7 cellular contexts compared by ENCODE assay signal in the genomic region with DNA sequence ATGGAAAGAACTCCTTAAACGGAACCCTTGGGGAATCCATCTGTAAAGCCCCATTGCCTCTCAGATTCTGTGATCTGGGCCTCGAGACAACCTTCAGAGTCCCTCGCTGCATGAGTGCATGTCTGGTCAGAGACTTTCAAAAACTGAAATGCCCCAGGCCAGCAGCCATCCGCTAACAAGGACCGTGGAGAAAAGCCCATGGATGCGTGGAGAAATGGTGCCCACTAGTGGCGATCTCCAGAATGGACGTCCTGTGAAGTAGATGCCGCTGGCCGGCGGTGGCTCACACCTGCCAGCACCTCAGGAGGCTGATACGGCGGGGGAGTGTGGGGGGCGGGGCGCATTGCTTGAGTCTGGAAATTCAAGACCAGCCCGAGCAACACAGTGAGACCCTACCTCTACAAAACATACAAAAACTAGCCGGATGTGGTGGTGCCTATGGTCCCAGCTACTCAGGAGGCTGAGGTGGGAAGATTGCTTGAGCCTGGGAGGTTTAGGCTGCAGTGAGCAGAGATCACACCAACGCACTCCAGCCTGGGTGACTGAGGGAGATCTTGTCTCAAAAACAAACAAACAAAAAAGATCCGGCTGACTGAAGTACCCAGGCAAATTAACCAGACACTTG. TPM values are rescaled to one million over a fixed set of nuclear protein-coding genes. Genes with fewer than 3 reads are reported as not detected.
DNase-seq lines count a peak whose midpoint lies in the region; ATAC-seq, FAIRE-seq and TF ChIP-seq lines count a peak whose summit lies in the region.

No MANE protein-coding gene starts in this region.

- BruUV-seq in GM12878 (replicated peaks; lab: Mats Ljungman, UMichigan) = no TSS peak

- H3K9ac ChIP-seq in GM12878 (ENCODE audit: control insufficient read depth, insufficient read depth, low read length) = no peak overlapping the region

- CTCF ChIA-PET in GM12878 (lab: Yijun Ruan, JAX) = interaction anchor here (0.8 to 2.0 kb wide), 6 partner anchors 9 to 502 kb away, joined by 3 to 5 read pairs (median 4); no protein-coding TSS in a partner anchor

- in situ Hi-C loops in GM12878 (cut with MboI) = no loop called here

- ATAC-seq in HG02852 (IDR thresholded peaks at IDR 0.05; ENCODE audit: unreplicated experiment) (peak; percentile 86), GM12878 (peak; percentile 98)

- RAD21 ChIA-PET in GM12878 (lab: Charles Lee; ENCODE audit: unreplicated experiment) = interaction anchor here (1.0 to 1.2 kb wide), 2 partner anchors 78 to 82 kb away, joined by 3 read pairs; no protein-coding TSS in a partner anchor

- intact Hi-C loops in GM12878 (cut with micrococcal nuclease; ENCODE audit: unreplicated experiment) = loop anchor here (1.0 to 5.0 kb wide), 4 partner anchors 84 to 410 kb away; no protein-coding TSS in a partner anchor

- no peaks in the 10 kb centered on the region for H3K9me3 ChIP-seq in GM12878 (replicated peaks; ENCODE audit: control insufficient read depth, insufficient read depth, low read length)
- H3K9me3 ChIP-seq in iPS DF 6.9 (ENCODE audit: control insufficient read depth, insufficient read depth, low read length) = no peaks in the 10 kb centered on the region

- DNase-seq in GM12891 (ENCODE audit: insufficient read length, low spot score) (peak; percentile 73), NCI-H2029 treated with DMSO at 0.1 percent for 48 hours (lab: John Stamatoyannopoulos, UW) (peak; percentile 11), UCSD-AML1 (lab: John Stamatoyannopoulos, UW; ENCODE audit: unreplicated experiment) (peak; percentile 82), GM12878 (ENCODE audit: low read depth, low spot score) (peak; percentile 50), iPS DF 6.9 (ENCODE audit: low read depth, low spot score) (peak; percentile 95)
- DNase-seq in stimulated activated CD4-positive, alpha-beta T cell treated with anti-CD3 and anti-CD28 coated beads, Interleukin-12 subunit alpha, Interleukin-12 subunit beta, amount 100 ng/mL, for 24 hours (ENCODE audit: low read depth in 2 of 2) = peak; percentile 73 to 85

- WGBS in GM12878 (ENCODE audit: insufficient coverage, insufficient replicate concordance, low lambda C conversion rate, missing lambda C conversion rate) = under 1% methylated on average over 19 of the region's 19 CpGs
- no CpG with 5 or more reads among the region's 19 CpGs for WGBS in iPS DF 6.9 (ENCODE audit: insufficient coverage, insufficient read length)

- POLR2A ChIA-PET in GM12878 (lab: Charles Lee) = no interaction called here

- SMC1A ChIA-PET in GM12878 (lab: Charles Lee; ENCODE audit: uncharacterized antibody, unreplicated experiment) = interaction anchor here (0.6 to 1.3 kb wide), 4 partner anchors 13 to 159 kb away, joined by 3 to 4 read pairs (median 3); no protein-coding TSS in a partner anchor

- no peaks in the 10 kb centered on the region for H4K20me1 ChIP-seq in GM12878 (ENCODE audit: control insufficient read depth, insufficient read depth)

- H3K79me2 ChIP-seq in GM12878 (ENCODE audit: control insufficient read depth, insufficient read depth, low read length) = no peaks in the 10 kb centered on the region

- H3K4me1 ChIP-seq in GM12878 (ENCODE audit: control insufficient read depth, insufficient read depth, low read length) (peaks cover 13% of the 10 kb centered on the region), iPS DF 6.9 (ENCODE audit: control insufficient read depth, insufficient read depth, low read length) (peaks cover 9% of the 10 kb centered on the region)

- H3K36me3 ChIP-seq in GM12878 (ENCODE audit: control insufficient read depth in 2 of 2, insufficient read depth in 2 of 2, low read length in 1 of 2) = no peaks in the 10 kb centered on the region
- no peaks in the 10 kb centered on the region for H3K36me3 ChIP-seq in iPS DF 6.9 (ENCODE audit: control insufficient read depth, insufficient read depth, low read length)

- no peak overlapping the region for H3K27ac ChIP-seq in GM12878 (ENCODE audit: control insufficient read depth, insufficient read depth)
- no peak overlapping the region for H3K27ac ChIP-seq in iPS DF 6.9 (ENCODE audit: low read length)

- 0 out of 4 replicates have a peak, but pooled peaks cover 0 to 8% of the 10 kb centered on the region in 2 experiments for H3K27me3 ChIP-seq in GM12878 (replicated peaks in 1 of 2; ENCODE audit: control insufficient read depth in 2 of 2, insufficient read depth in 2 of 2, low read length in 1 of 2)
- H3K27me3 ChIP-seq in iPS DF 6.9 (ENCODE audit: control insufficient read depth, insufficient read depth, low read length) = no peaks in the 10 kb centered on the region

- H3K4me2 ChIP-seq in GM12878 (ENCODE audit: control insufficient read depth, insufficient read depth) = no peak overlapping the region

- TF ChIP-seq CTCF in GM12878 (IDR thresholded peaks at IDR 0.05 in 2 of 3, conservative IDR thresholded peaks at IDR 0.05 in 1 of 3; ENCODE audit: control insufficient read depth in 2 of 3, extremely low read depth in 1 of 3, insufficient read depth in 1 of 3, low read depth in 3 of 3, low read length in 3 of 3) = peak; percentile 97 to 99 (median 98); a peak in 5 of 6 replicates

- TF ChIP-seq RAD21 in GM12878 (IDR thresholded peaks at IDR 0.05; ENCODE audit: insufficient read depth, low read depth, low read length) = peak; percentile 100

- no peak for TF ChIP-seq EP300 in GM12878 (IDR thresholded peaks at IDR 0.05; ENCODE audit: borderline replicate concordance in 1 of 2, control insufficient read depth in 1 of 2, low read depth in 2 of 2, low read length in 2 of 2)

- TF ChIP-seq POLR2A in GM12891 (IDR thresholded peaks at IDR 0.05; ENCODE audit: low read depth, low read length) = no peak
- TF ChIP-seq POLR2A in GM12878 (IDR thresholded peaks at IDR 0.05; ENCODE audit: low read depth, low read length) = no peak

- peak; percentile 97 for FAIRE-seq in GM12891 (lab: Jason Lieb, UNC)
- peak; percentile 59 for FAIRE-seq in GM12878 (lab: Jason Lieb, UNC)

- H2AFZ ChIP-seq in GM12878 (ENCODE audit: control insufficient read depth, low read depth, low read length) = no peak overlapping the region; the same call in 1 of the 2 replicates

- H3K4me3 ChIP-seq in GM12878 = no peak overlapping the region
- H3K4me3 ChIP-seq in iPS DF 6.9 (ENCODE audit: low read length) = no peak overlapping the region

RNA-seq across cellular contexts. Expression of a gene that starts 7.9 kb away (rescaled TPM):
- 37.0 TPM for polyA plus RNA-seq in GM12891 (2012; ENCODE audit: low read depth, missing spikeins)
- total RNA-seq in GM12878 (2013; cell fraction: nucleolus; rRNA removed) = 257 and 266 TPM in 2 replicates
- 19.8 and 24.2 TPM in 2 replicates for total RNA-seq in GM12878 (2014; rRNA removed)
- 33.0 and 36.5 TPM in 2 replicates for total RNA-seq in GM12878 (2014; rRNA removed; fragmentation: Illumina TruSeq; extraction: Trizol)
- total RNA-seq in GM12878 (2021) = 45.7 and 45.9 TPM in 2 replicates
- polyA plus RNA-seq in GM12878 (2011; ENCODE audit: low read depth) = 27.6 TPM
- 92.9 and 118 TPM in 2 replicates for polyA plus RNA-seq in GM12878 (2011; rRNA removed)
- 34.9 and 36.9 TPM in 2 replicates for polyA plus RNA-seq in GM12878 (2011; cell fraction: cytosol; rRNA removed)
- 163 and 232 TPM in 2 replicates for polyA plus RNA-seq in GM12878 (2011; cell fraction: nucleus; rRNA removed)
- 36.2 and 53.9 TPM in 2 replicates for polyA plus RNA-seq in GM12878 (2012)
- 56.1 and 65.6 TPM in 2 replicates for polyA plus RNA-seq in GM12878 (2014; fragmentation: Illumina TruSeq; extraction: Trizol)
- polyA plus RNA-seq in GM12878 (2014; fragmentation: Nextera tagmentation; extraction: Ambion mirVana) = 10 to 100 TPM; 15.4 to 29.6 TPM
- polyA plus RNA-seq in GM12878 (2014; rRNA removed) = 44.8 and 53.6 TPM in 2 replicates
- polyA plus RNA-seq in GM12878 (2016; fragmentation: Nextera tagmentation; extraction: Ambion mirVana) = 10 to 100 TPM; 27.6 to 29.7 TPM
- 52.7 and 75.2 TPM in 2 replicates for polyA minus RNA-seq in GM12878 (2011; rRNA and poly(A)+ RNA removed)
- polyA minus RNA-seq in GM12878 (2011; cell fraction: cytosol; rRNA and poly(A)+ RNA removed) = 15.9 and 17.6 TPM in 2 replicates
- 69.9 and 85.2 TPM in 2 replicates for polyA minus RNA-seq in GM12878 (2011; cell fraction: nucleus; rRNA and poly(A)+ RNA removed)

RNA-seq across cellular contexts. Expression of a gene that starts 47.8 kb away (rescaled TPM):
- polyA plus RNA-seq in GM12891 (2012; ENCODE audit: low read depth, missing spikeins) = not detected
- not detected in 2 replicates for total RNA-seq in GM12878 (2013; cell fraction: nucleolus; rRNA removed)
- total RNA-seq in GM12878 (2014; rRNA removed) (not detected in 2 replicates), GM12878 (2014; rRNA removed; fragmentation: Illumina TruSeq; extraction: Trizol) (not detected in 2 replicates), GM12878 (2021) (not detected in 2 replicates)
- not detected for polyA plus RNA-seq in GM12878 (2011; ENCODE audit: low read depth)
- polyA plus RNA-seq in GM12878 (2011; rRNA removed) (not detected in 2 replicates), GM12878 (2014; fragmentation: Illumina TruSeq; extraction: Trizol) (not detected in 2 replicates), GM12878 (2014; fragmentation: Nextera tagmentation; extraction: Ambion mirVana) (not detected), GM12878 (2014; rRNA removed) (not detected in 2 replicates), GM12878 (2016; fragmentation: Nextera tagmentation; extraction: Ambion mirVana) (not detected)
- not detected in 2 replicates for polyA plus RNA-seq in GM12878 (2011; cell fraction: cytosol; rRNA removed)
- not detected in 2 replicates for polyA plus RNA-seq in GM12878 (2011; cell fraction: nucleus; rRNA removed)
- not detected in 2 replicates for polyA plus RNA-seq in GM12878 (2012)
- not detected in 2 replicates for polyA minus RNA-seq in GM12878 (2011; rRNA and poly(A)+ RNA removed)
- polyA minus RNA-seq in GM12878 (2011; cell fraction: cytosol; rRNA and poly(A)+ RNA removed) = not detected in 2 replicates
- not detected in 2 replicates for polyA minus RNA-seq in GM12878 (2011; cell fraction: nucleus; rRNA and poly(A)+ RNA removed)

RNA-seq across cellular contexts. Expression of a gene that starts 54.6 kb away (rescaled TPM):
- polyA plus RNA-seq in GM12891 (2012; ENCODE audit: low read depth, missing spikeins) = 38.1 TPM
- 73.1 and 73.8 TPM in 2 replicates for total RNA-seq in GM12878 (2013; cell fraction: nucleolus; rRNA removed)
- 35.1 and 38.2 TPM in 2 replicates for total RNA-seq in GM12878 (2014; rRNA removed)
- total RNA-seq in GM12878 (2014; rRNA removed; fragmentation: Illumina TruSeq; extraction: Trizol) = 43.5 TPM in 2 replicates
- 40.0 and 42.6 TPM in 2 replicates for total RNA-seq in GM12878 (2021)
- 36.7 TPM for polyA plus RNA-seq in GM12878 (2011; ENCODE audit: low read depth)
- 43.1 and 56.7 TPM in 2 replicates for polyA plus RNA-seq in GM12878 (2011; rRNA removed)
- 26.0 and 30.5 TPM in 2 replicates for polyA plus RNA-seq in GM12878 (2011; cell fraction: cytosol; rRNA removed)
- polyA plus RNA-seq in GM12878 (2011; cell fraction: nucleus; rRNA removed) = 50.5 and 71.9 TPM in 2 replicates
- polyA plus RNA-seq in GM12878 (2012) = 43.3 and 48.8 TPM in 2 replicates
- polyA plus RNA-seq in GM12878 (2014; fragmentation: Illumina TruSeq; extraction: Trizol) = 61.5 and 66.9 TPM in 2 replicates
- 10 to 100 TPM; 18.6 to 34.4 TPM for polyA plus RNA-seq in GM12878 (2014; fragmentation: Nextera tagmentation; extraction: Ambion mirVana)
- 47.7 and 58.6 TPM in 2 replicates for polyA plus RNA-seq in GM12878 (2014; rRNA removed)
- 10 to 100 TPM; 46.4 to 51.8 TPM for polyA plus RNA-seq in GM12878 (2016; fragmentation: Nextera tagmentation; extraction: Ambion mirVana)
- 12.1 and 12.2 TPM in 2 replicates for polyA minus RNA-seq in GM12878 (2011; rRNA and poly(A)+ RNA removed)
- polyA minus RNA-seq in GM12878 (2011; cell fraction: cytosol; rRNA and poly(A)+ RNA removed) = 6.5 TPM in 2 replicates
- polyA minus RNA-seq in GM12878 (2011; cell fraction: nucleus; rRNA and poly(A)+ RNA removed) = 15.5 and 27.9 TPM in 2 replicates

Comparison
In these comparisons a context has a peak if more than half of its experiments do, and no peak if none do; other contexts are left out.
1. DNase-seq: peak in every context shown above with its lines; median percentile 95 in iPS DF 6.9; 82 in UCSD-AML1; 79 in stimulated activated CD4-positive, alpha-beta T cell treated with anti-CD3 and anti-CD28 coated beads, Interleukin-12 subunit alpha, Interleukin-12 subunit beta, amount 100 ng/mL, for 24 hours; 73 in GM12891; 50 in GM12878; 11 in NCI-H2029 treated with DMSO at 0.1 percent for 48 hours.